In the genomic region with DNA sequence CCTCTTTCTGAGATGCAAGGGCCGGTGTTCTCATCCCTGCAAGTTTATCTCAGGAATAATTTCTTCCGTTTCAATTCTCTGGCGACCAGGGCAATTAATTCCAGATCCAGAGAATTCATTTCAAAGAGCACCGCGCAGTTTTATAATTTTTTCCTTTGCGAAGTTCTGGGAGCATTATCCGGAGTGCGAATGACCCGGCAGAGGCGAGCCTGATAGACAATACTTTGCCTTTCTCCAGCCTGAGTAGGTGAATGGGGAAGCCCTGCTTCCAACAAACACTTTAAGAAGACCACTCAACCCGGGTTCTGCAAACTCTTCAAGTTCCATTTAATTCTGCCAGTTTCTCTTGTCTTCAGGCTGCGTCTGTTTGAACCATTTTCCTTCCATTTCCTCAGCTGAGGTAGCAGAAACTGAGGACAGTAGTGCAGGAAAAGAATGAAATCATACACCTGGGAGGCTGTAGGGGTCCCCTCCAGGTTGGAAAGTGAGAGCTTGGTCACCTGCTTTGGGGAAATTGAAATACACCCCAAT, we compare ENCODE assay signal across 1 cellular context.
TF ChIP-seq lines count a peak whose summit lies in the region.

No MANE protein-coding gene starts in this region.

TF ChIP-seq in GM12878, 131 proteins besides CTCF, POLR2A, EP300 and RAD21:
- TF ChIP-seq, protein P1, sequence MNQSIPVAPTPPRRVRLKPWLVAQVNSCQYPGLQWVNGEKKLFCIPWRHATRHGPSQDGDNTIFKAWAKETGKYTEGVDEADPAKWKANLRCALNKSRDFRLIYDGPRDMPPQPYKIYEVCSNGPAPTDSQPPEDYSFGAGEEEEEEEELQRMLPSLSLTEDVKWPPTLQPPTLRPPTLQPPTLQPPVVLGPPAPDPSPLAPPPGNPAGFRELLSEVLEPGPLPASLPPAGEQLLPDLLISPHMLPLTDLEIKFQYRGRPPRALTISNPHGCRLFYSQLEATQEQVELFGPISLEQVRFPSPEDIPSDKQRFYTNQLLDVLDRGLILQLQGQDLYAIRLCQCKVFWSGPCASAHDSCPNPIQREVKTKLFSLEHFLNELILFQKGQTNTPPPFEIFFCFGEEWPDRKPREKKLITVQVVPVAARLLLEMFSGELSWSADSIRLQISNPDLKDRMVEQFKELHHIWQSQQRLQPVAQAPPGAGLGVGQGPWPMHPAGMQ (IDR thresholded peaks at IDR 0.05; ENCODE audit: borderline replicate concordance): no peak
- TF ChIP-seq, protein P2, sequence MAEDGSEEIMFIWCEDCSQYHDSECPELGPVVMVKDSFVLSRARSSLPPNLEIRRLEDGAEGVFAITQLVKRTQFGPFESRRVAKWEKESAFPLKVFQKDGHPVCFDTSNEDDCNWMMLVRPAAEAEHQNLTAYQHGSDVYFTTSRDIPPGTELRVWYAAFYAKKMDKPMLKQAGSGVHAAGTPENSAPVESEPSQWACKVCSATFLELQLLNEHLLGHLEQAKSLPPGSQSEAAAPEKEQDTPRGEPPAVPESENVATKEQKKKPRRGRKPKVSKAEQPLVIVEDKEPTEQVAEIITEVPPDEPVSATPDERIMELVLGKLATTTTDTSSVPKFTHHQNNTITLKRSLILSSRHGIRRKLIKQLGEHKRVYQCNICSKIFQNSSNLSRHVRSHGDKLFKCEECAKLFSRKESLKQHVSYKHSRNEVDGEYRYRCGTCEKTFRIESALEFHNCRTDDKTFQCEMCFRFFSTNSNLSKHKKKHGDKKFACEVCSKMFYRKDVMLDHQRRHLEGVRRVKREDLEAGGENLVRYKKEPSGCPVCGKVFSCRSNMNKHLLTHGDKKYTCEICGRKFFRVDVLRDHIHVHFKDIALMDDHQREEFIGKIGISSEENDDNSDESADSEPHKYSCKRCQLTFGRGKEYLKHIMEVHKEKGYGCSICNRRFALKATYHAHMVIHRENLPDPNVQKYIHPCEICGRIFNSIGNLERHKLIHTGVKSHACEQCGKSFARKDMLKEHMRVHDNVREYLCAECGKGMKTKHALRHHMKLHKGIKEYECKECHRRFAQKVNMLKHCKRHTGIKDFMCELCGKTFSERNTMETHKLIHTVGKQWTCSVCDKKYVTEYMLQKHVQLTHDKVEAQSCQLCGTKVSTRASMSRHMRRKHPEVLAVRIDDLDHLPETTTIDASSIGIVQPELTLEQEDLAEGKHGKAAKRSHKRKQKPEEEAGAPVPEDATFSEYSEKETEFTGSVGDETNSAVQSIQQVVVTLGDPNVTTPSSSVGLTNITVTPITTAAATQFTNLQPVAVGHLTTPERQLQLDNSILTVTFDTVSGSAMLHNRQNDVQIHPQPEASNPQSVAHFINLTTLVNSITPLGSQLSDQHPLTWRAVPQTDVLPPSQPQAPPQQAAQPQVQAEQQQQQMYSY (CRISPR knock-in tag; IDR thresholded peaks at IDR 0.05): no peak
- TF ChIP-seq, protein P3, sequence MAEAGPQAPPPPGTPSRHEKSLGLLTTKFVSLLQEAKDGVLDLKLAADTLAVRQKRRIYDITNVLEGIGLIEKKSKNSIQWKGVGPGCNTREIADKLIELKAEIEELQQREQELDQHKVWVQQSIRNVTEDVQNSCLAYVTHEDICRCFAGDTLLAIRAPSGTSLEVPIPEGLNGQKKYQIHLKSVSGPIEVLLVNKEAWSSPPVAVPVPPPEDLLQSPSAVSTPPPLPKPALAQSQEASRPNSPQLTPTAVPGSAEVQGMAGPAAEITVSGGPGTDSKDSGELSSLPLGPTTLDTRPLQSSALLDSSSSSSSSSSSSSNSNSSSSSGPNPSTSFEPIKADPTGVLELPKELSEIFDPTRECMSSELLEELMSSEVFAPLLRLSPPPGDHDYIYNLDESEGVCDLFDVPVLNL (IDR thresholded peaks at IDR 0.05; ENCODE audit: low read depth, low read length): no peak
- no peak for TF ChIP-seq RBBP5 (conservative IDR thresholded peaks at IDR 0.05)
- no peak for TF ChIP-seq ESRRA (IDR thresholded peaks at IDR 0.05; ENCODE audit: low read length)
- no peak for TF ChIP-seq PAX8 (IDR thresholded peaks at IDR 0.05)
- no peak for TF ChIP-seq SREBF2 (IDR thresholded peaks at IDR 0.05; ENCODE audit: low read length)
- no peak for TF ChIP-seq CBX3 (IDR thresholded peaks at IDR 0.05; ENCODE audit: borderline replicate concordance, low read depth)
- TF ChIP-seq NFYA (IDR thresholded peaks at IDR 0.05; ENCODE audit: borderline replicate concordance, low read depth, low read length): no peak
- TF ChIP-seq, protein P4, sequence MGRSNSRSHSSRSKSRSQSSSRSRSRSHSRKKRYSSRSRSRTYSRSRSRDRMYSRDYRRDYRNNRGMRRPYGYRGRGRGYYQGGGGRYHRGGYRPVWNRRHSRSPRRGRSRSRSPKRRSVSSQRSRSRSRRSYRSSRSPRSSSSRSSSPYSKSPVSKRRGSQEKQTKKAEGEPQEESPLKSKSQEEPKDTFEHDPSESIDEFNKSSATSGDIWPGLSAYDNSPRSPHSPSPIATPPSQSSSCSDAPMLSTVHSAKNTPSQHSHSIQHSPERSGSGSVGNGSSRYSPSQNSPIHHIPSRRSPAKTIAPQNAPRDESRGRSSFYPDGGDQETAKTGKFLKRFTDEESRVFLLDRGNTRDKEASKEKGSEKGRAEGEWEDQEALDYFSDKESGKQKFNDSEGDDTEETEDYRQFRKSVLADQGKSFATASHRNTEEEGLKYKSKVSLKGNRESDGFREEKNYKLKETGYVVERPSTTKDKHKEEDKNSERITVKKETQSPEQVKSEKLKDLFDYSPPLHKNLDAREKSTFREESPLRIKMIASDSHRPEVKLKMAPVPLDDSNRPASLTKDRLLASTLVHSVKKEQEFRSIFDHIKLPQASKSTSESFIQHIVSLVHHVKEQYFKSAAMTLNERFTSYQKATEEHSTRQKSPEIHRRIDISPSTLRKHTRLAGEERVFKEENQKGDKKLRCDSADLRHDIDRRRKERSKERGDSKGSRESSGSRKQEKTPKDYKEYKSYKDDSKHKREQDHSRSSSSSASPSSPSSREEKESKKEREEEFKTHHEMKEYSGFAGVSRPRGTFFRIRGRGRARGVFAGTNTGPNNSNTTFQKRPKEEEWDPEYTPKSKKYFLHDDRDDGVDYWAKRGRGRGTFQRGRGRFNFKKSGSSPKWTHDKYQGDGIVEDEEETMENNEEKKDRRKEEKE (IDR thresholded peaks at IDR 0.05): no peak
